Comparison of ENCODE assay signal across 1 cellular context in the genomic region with DNA sequence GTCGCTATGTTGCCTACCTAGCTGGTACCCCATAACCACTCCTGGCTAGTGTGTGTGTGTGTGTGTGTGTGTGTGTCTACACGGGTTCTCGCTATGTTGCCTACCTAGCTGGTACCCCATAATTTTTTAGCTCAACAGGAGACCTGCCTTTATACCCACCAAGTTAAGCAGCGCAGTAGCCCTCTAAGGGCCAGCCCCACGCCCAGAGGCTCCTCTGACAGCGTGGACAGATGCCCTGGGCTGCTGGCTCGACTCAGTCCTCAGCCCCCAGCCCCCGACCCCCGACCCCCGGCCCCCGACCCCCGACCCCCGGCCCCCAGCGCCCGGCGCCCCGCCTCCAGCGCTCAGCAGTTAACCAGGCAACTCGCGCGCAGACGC.
TF ChIP-seq lines count a peak whose summit lies in the region.

No MANE protein-coding gene starts in this region.

TF ChIP-seq in WTC11, 78 proteins besides CTCF, POLR2A, EP300 and RAD21 (continued from another document):
- TF ChIP-seq, protein P1, sequence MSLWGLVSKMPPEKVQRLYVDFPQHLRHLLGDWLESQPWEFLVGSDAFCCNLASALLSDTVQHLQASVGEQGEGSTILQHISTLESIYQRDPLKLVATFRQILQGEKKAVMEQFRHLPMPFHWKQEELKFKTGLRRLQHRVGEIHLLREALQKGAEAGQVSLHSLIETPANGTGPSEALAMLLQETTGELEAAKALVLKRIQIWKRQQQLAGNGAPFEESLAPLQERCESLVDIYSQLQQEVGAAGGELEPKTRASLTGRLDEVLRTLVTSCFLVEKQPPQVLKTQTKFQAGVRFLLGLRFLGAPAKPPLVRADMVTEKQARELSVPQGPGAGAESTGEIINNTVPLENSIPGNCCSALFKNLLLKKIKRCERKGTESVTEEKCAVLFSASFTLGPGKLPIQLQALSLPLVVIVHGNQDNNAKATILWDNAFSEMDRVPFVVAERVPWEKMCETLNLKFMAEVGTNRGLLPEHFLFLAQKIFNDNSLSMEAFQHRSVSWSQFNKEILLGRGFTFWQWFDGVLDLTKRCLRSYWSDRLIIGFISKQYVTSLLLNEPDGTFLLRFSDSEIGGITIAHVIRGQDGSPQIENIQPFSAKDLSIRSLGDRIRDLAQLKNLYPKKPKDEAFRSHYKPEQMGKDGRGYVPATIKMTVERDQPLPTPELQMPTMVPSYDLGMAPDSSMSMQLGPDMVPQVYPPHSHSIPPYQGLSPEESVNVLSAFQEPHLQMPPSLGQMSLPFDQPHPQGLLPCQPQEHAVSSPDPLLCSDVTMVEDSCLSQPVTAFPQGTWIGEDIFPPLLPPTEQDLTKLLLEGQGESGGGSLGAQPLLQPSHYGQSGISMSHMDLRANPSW (CRISPR knock-in tag; conservative IDR thresholded peaks at IDR 0.05; ENCODE audit: low read depth): no peak
- TF ChIP-seq ZNF416 (CRISPR knock-in tag; IDR thresholded peaks at IDR 0.05): no peak
